In the genomic region with DNA sequence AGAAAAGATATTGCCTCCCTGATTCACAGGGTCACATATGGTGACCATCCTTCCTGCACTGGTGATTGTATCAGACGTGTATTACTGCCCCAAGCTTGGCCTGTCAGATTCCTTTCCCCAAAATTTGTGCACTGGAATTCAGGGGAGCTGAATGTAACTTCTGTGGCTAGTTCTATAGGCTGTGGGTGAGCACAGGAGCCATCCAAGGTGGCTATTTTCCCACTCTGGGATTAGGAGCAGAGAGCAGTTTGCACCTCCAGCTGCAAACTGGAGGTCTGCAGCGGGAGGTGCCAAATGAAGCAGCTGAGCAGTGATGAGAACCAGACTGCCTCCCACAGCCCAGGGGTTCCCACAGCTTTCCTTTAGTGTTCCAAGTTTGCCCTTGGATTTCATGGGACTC, we compare ENCODE assay signal across 19 cellular contexts.
"Had no signal": no experiment of that assay in that cellular context is flagged by ENCODE, and none has a peak within 500 bp of the region (broad histone marks: within the 10 kb centered on the region; RNA-seq: fewer than 3 reads in every experiment).

No MANE protein-coding gene starts in this region.

- H3K36me3 ChIP-seq: lower lobe of right lung, transverse colon, vagina, WERI-Rb-1 had no signal

- ATAC-seq: activated CD8-positive, alpha-beta T cell treated with anti-CD3 and anti-CD28 coated beads for 36 hours; activated naive CD8-positive, alpha-beta T cell treated with anti-CD3 and anti-CD28 coated beads, Interleukin-2, amount 50 U/mL, for 24 hours; left colon; lower lobe of right lung; naive thymus-derived CD4-positive, alpha-beta T cell; stimulated activated naive B cell treated with anti-CD40 and anti-IgM and Interleukin-4, amounts not matched to agents 10 μg/mL and 1 μg/mL and 100 μg/mL, for 72 hours had no signal

- H3K4me3 ChIP-seq: lower lobe of right lung, transverse colon, vagina had no signal

- DNase-seq: activated CD4-positive, alpha-beta T cell treated with anti-CD3 and anti-CD28 coated beads, Interleukin-2, amount 10 ng/mL, durations not matched to agents 7 days and 5 days; activated CD4-positive, CD25-positive, alpha-beta regulatory T cell treated with anti-CD3 and anti-CD28 coated beads, Interleukin-2, amount 50 U/mL, for 72 hours; activated CD8-positive, alpha-beta T cell treated with anti-CD3 and anti-CD28 coated beads for 36 hours; activated gamma-delta T cell; activated naive CD4-positive, alpha-beta T cell treated with anti-CD3 and anti-CD28 coated beads, Interleukin-2, amount 50 U/mL, for 16 hours; activated naive CD8-positive, alpha-beta T cell treated with anti-CD3 and anti-CD28 coated beads, Interleukin-2, amount 50 U/mL, for 24 hours; islet precursor cell; left colon; lower lobe of right lung; naive thymus-derived CD4-positive, alpha-beta T cell; stimulated activated CD4-positive, alpha-beta T cell treated with anti-CD3 and anti-CD28 coated beads, Interleukin-2, amount 100 ng/mL, for 48 hours; stimulated activated CD8-positive, alpha-beta memory T cell treated with anti-CD3 and anti-CD28 coated beads, Interleukin-4, amount 100 ng/mL, for 48 hours; stimulated activated naive B cell treated with anti-CD40 and anti-IgM and Interleukin-4, amounts not matched to agents 10 μg/mL and 1 μg/mL and 100 μg/mL, for 72 hours; transverse colon; WERI-Rb-1 had no signal

- FAIRE-seq: frontal cortex, TTC549 had no signal

- H3K27ac ChIP-seq: epithelial cell of prostate, lower lobe of right lung, transverse colon, vagina, WERI-Rb-1 had no signal

- H3K27me3 ChIP-seq: transverse colon, vagina had no signal

- H3K9me3 ChIP-seq: lower lobe of right lung, transverse colon, vagina had no signal
